ENCODE assay signal across 8 cellular contexts in the genomic region with DNA sequence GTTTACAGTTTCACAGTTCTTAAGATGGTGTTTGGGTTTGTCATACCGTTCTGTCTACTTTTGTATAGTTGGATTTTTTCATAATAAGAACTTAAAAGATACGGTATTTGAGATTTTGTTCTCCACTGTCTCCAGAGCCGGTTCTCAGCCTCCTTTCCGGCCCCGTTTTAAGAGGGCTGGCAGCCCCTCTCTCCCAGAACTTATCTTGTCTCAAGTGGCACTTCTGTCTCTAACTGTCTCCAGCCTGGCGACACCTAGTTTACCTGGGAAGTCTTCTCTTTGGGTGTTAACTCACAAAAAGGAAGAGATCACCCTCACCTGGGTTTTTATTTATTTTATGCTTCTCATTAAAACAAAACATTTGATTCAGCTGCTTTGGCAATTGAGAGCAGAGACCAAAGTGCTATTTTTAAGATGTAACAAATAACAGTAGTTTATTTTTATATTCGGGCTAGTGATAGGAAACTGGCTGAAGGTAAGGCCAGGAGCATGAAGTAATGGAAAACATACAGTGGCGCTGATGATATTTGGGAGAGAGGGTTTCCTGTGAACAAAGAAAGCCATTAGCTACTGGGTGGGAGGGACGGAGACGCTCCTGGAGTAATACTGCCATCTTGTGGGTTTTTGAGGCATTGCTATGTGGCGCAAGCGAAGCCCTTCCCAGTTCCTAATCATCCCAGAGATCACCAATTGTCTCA. TPM values are rescaled to one million over a fixed set of nuclear protein-coding genes. Genes with fewer than 3 reads are reported as not detected.
A peak's percentile ranks its signal among the peaks of the same experiment; 100 is the strongest.
DNase-seq lines count a peak whose midpoint lies in the region; ATAC-seq lines count a peak whose summit lies in the region.

No MANE protein-coding gene starts in this region.

- H3K27me3 ChIP-seq in NT2/D1 (ENCODE audit: insufficient read depth, insufficient read length), result no peaks in the 10 kb centered on the region
- no peaks in the 10 kb centered on the region for H3K27me3 ChIP-seq in naive thymus-derived CD4-positive, alpha-beta T cell (ENCODE audit: control insufficient read depth in 2 of 2, insufficient read depth in 2 of 2, low read length in 2 of 2)

- H3K4me3 ChIP-seq in NT2/D1 (ENCODE audit: insufficient read length, low read depth), result no peak overlapping the region
- no peak overlapping the region for H3K4me3 ChIP-seq in naive thymus-derived CD4-positive, alpha-beta T cell (ENCODE audit: low read length)

- peak; percentile 71 for ATAC-seq in GM21360 (IDR thresholded peaks at IDR 0.05; ENCODE audit: unreplicated experiment)
- ATAC-seq in esophagus mucosa, result peak; percentile 95
- ATAC-seq in naive thymus-derived CD4-positive, alpha-beta T cell, result peak; percentile 92

- H3K4me1 Mint-ChIP-seq in naive thymus-derived CD4-positive, alpha-beta T cell, result peaks cover 7 to 12% (median 8%) of the 10 kb centered on the region in 7 donors

- no peaks in the 10 kb centered on the region for H3K9me3 ChIP-seq in NT2/D1 (ENCODE audit: insufficient read depth, low read length)
- no peaks in the 10 kb centered on the region for H3K9me3 ChIP-seq in naive thymus-derived CD4-positive, alpha-beta T cell (ENCODE audit: control insufficient read depth in 2 of 3, low read length in 3 of 3)

- H3K36me3 ChIP-seq in NT2/D1 (ENCODE audit: insufficient read depth, insufficient read length, low read length), result no peaks in the 10 kb centered on the region
- H3K36me3 ChIP-seq in naive thymus-derived CD4-positive, alpha-beta T cell (ENCODE audit: control insufficient read depth in 2 of 3, insufficient read depth in 3 of 3, low read length in 3 of 3), result no peaks in the 10 kb centered on the region

- H3K4me3 Mint-ChIP-seq in naive thymus-derived CD4-positive, alpha-beta T cell, result peak overlapping the region in 7 of 10 donors; percentile 9 to 68 (median 48)

- H3K4me1 ChIP-seq in NT2/D1 (ENCODE audit: insufficient read depth, insufficient read length), result no peaks in the 10 kb centered on the region
- H3K4me1 ChIP-seq in naive thymus-derived CD4-positive, alpha-beta T cell (ENCODE audit: control insufficient read depth in 2 of 2, insufficient read depth in 2 of 2, low read length in 2 of 2), result peaks cover 0 to 9% of the 10 kb centered on the region in 2 donors

- POLR2A ChIA-PET in naive thymus-derived CD4-positive, alpha-beta T cell (lab: Charles Lee), result interaction anchor here (1.7 kb wide), 1 partner anchor 77 kb away, joined by 7 read pairs; a partner anchor contains a TSS

- intact Hi-C loops in naive thymus-derived CD4-positive, alpha-beta T cell (cut with micrococcal nuclease), result loop anchor here (1.0 to 10.0 kb wide), 19 partner anchors 48 to 1932 kb away; a partner anchor contains a TSS

- no peaks in the 10 kb centered on the region for H3K9me3 Mint-ChIP-seq in naive thymus-derived CD4-positive, alpha-beta T cell

- peaks cover 0 to 8% (median 0%) of the 10 kb centered on the region in 5 donors for H3K27me3 Mint-ChIP-seq in naive thymus-derived CD4-positive, alpha-beta T cell

- DNase-seq in DMS 273 treated with DMSO at 0.1 percent for 48 hours (lab: John Stamatoyannopoulos, UW) (peak; percentile 46), HT-29 (ENCODE audit: low spot score) (peak; percentile 88), NT2/D1 (ENCODE audit: low read depth, low spot score) (peak; percentile 73)
- DNase-seq in activated CD8-positive, alpha-beta memory T cell treated with anti-CD3 and anti-CD28 coated beads, Interleukin-2, amount 50 U/mL, for 48 hours, result peak; percentile 70
- DNase-seq in naive thymus-derived CD4-positive, alpha-beta T cell, result peak; percentile 18 to 70 (median 57)
- DNase-seq in stimulated activated naive CD4-positive, alpha-beta T cell (lab: John Stamatoyannopoulos, UW), result peak in 5 of 6 experiments; percentile 21 to 75 (median 47)

- CTCF ChIA-PET in naive thymus-derived CD4-positive, alpha-beta T cell (lab: Charles Lee), result interaction anchor here (0.6 to 5.8 kb wide), 19 partner anchors 7 to 1202 kb away, joined by 3 to 30 read pairs (median 3); no protein-coding TSS in a partner anchor

- H3K9ac ChIP-seq in NT2/D1 (ENCODE audit: insufficient read length, low read depth), result no peak overlapping the region

- no peak overlapping the region for H3K27ac ChIP-seq in naive thymus-derived CD4-positive, alpha-beta T cell (ENCODE audit: low read depth, low read length)

- peak overlapping the region in 1 of 9 donors; percentile 22 for H3K27ac Mint-ChIP-seq in naive thymus-derived CD4-positive, alpha-beta T cell

- no peaks in the 10 kb centered on the region for H3K36me3 Mint-ChIP-seq in naive thymus-derived CD4-positive, alpha-beta T cell

RNA-seq across cellular contexts. Expression of a gene that starts 48.3 kb away (rescaled TPM):
- total RNA-seq in HT-29 (2014; rRNA removed; shearing (Covaris generic)), result 1.9 and 3.0 TPM in 2 replicates
- 3.1 TPM for total RNA-seq in esophagus mucosa
- 1 to 10 TPM; 2.0 to 5.7 (median 2.8) TPM for total RNA-seq in naive thymus-derived CD4-positive, alpha-beta T cell
- 1 to 10 TPM in 1 of 2 donors, under 1 TPM in 1; 0.31 to 1.2 TPM for polyA plus RNA-seq in naive thymus-derived CD4-positive, alpha-beta T cell
